1 cellular context compared by ENCODE assay signal in the genomic region with DNA sequence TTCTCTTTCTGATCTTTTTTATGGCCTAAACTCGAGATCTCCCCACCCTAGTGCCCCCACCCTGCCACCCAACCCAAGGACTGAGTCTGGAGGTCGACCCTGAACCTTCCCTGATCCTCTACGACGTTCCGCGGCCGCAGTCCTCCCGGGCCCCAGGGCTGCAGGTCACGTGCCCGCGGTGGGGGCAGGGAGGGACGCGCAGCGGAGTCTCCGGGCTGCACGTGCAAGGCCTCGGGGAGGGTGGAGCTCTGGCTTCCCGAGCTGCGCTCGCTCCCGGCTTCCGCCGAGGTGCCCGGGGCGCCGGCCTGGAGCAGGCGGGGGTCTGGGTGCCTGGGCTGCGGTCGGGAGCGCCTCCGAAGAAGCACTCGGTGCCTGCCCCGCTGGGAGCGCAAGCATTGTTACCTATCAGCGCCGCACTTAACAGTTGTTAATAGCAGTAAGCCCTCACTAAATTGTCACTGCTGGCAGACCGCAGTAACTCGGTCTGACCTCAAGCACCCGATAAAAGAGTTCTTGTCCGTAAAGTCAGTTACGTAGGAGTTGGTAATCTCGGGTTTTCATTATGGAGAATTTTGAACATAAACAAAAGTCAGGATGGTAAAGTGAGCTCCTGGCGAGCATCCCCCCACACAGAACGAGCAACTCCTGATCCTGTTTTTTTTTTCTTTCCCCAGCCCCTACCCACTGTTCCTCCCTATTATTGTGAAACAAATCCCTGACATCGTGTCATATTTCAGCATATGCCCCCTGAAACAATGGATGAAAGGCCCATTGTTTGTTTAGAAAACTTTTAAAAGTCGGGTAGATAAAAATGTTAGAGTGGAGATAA.
TF ChIP-seq lines count a peak whose summit lies in the region.

No MANE protein-coding gene starts in this region.

TF ChIP-seq in H1, 55 proteins besides CTCF, POLR2A, EP300 and RAD21 (continued from another document):
- TF ChIP-seq, protein P1, sequence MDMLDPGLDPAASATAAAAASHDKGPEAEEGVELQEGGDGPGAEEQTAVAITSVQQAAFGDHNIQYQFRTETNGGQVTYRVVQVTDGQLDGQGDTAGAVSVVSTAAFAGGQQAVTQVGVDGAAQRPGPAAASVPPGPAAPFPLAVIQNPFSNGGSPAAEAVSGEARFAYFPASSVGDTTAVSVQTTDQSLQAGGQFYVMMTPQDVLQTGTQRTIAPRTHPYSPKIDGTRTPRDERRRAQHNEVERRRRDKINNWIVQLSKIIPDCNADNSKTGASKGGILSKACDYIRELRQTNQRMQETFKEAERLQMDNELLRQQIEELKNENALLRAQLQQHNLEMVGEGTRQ (IDR thresholded peaks at IDR 0.05; ENCODE audit: low read length): peak; percentile 95
- TF ChIP-seq ZNF274 (IDR thresholded peaks at IDR 0.05; ENCODE audit: borderline replicate concordance, extremely low read depth, low read length) (no peak), JUN (IDR thresholded peaks at IDR 0.05; ENCODE audit: low read depth, low read length) (no peak), RFX5 (IDR thresholded peaks at IDR 0.05; ENCODE audit: borderline replicate concordance, low read depth, low read length) (no peak), RBBP5 (IDR thresholded peaks at IDR 0.05; ENCODE audit: borderline replicate concordance, low read depth, low read length) (peak; percentile 79; the same call in 1 of the 2 replicates), MAFK (IDR thresholded peaks at IDR 0.05; ENCODE audit: low read depth, low read length) (no peak), SRF (IDR thresholded peaks at IDR 0.05; ENCODE audit: low read depth, low read length) (no peak), RXRA (IDR thresholded peaks at IDR 0.05; ENCODE audit: insufficient read depth, low read depth, low read length) (0 out of 2 replicates have a peak, but pooled peaks have one; percentile 7), SIX5 (IDR thresholded peaks at IDR 0.05; ENCODE audit: low read depth, low read length) (no peak), CEBPB (IDR thresholded peaks at IDR 0.05; ENCODE audit: low read depth, low read length) (peak; percentile 58; the same call in 1 of the 2 replicates), TBP (IDR thresholded peaks at IDR 0.05; ENCODE audit: low read depth, low read length) (peak; percentile 79; the same call in 1 of the 2 replicates), SAP30 (IDR thresholded peaks at IDR 0.05; ENCODE audit: insufficient read depth, insufficient replicate concordance, low read length) (no peak), CREB1 (IDR thresholded peaks at IDR 0.05) (0 out of 2 replicates have a peak, but pooled peaks have one; percentile 23), JUND (IDR thresholded peaks at IDR 0.05; ENCODE audit: low read length) (no peak), TAF7 (optimal IDR thresholded peaks at IDR 0.05; ENCODE audit: borderline replicate concordance, low read depth, low read length) (peak; percentile 62), CTBP2 (IDR thresholded peaks at IDR 0.05; ENCODE audit: borderline replicate concordance, insufficient read depth, insufficient read length, low read length) (no peak), EZH2 (IDR thresholded peaks at IDR 0.05; ENCODE audit: low read depth, low read length, severe bottlenecking) (no peak), ASH2L (IDR thresholded peaks at IDR 0.05; ENCODE audit: low read length) (peak; percentile 48), GTF2F1 (IDR thresholded peaks at IDR 0.05; ENCODE audit: borderline replicate concordance, low read depth, low read length) (peak; percentile 78; the same call in 1 of the 2 replicates), RNF2 (IDR thresholded peaks at IDR 0.05; ENCODE audit: borderline replicate concordance, low read depth, low read length, missing control alignments, poor library complexity, severe bottlenecking) (no peak), CHD1 (IDR thresholded peaks at IDR 0.05; ENCODE audit: low read depth, low read length) (no peak), SP1 (IDR thresholded peaks at IDR 0.05; ENCODE audit: low read depth, low read length) (0 out of 2 replicates have a peak, but pooled peaks have one; percentile 42), PHF8 (conservative IDR thresholded peaks at IDR 0.05; ENCODE audit: low read depth, low read length) (no peak; the same call in none of the 2 replicates), SUZ12 (IDR thresholded peaks at IDR 0.05; ENCODE audit: low read length) (no peak), KDM1A (IDR thresholded peaks at IDR 0.05; ENCODE audit: borderline replicate concordance, low read length) (no peak), KDM4A (IDR thresholded peaks at IDR 0.05; ENCODE audit: low read depth, low read length, severe bottlenecking) (peak; percentile 12)
- TF ChIP-seq, protein P2, sequence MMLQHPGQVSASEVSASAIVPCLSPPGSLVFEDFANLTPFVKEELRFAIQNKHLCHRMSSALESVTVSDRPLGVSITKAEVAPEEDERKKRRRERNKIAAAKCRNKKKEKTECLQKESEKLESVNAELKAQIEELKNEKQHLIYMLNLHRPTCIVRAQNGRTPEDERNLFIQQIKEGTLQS (IDR thresholded peaks at IDR 0.05; ENCODE audit: insufficient read depth, low read depth, low read length): peak; percentile 71
- TF ChIP-seq, protein P3, sequence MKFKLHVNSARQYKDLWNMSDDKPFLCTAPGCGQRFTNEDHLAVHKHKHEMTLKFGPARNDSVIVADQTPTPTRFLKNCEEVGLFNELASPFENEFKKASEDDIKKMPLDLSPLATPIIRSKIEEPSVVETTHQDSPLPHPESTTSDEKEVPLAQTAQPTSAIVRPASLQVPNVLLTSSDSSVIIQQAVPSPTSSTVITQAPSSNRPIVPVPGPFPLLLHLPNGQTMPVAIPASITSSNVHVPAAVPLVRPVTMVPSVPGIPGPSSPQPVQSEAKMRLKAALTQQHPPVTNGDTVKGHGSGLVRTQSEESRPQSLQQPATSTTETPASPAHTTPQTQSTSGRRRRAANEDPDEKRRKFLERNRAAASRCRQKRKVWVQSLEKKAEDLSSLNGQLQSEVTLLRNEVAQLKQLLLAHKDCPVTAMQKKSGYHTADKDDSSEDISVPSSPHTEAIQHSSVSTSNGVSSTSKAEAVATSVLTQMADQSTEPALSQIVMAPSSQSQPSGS (IDR thresholded peaks at IDR 0.05; ENCODE audit: low read length): 0 out of 2 replicates have a peak, but pooled peaks have one; percentile 2
- TF ChIP-seq, protein P4, sequence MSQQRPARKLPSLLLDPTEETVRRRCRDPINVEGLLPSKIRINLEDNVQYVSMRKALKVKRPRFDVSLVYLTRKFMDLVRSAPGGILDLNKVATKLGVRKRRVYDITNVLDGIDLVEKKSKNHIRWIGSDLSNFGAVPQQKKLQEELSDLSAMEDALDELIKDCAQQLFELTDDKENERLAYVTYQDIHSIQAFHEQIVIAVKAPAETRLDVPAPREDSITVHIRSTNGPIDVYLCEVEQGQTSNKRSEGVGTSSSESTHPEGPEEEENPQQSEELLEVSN (IDR thresholded peaks at IDR 0.05): peak; percentile 90
TF ChIP-seq in H1: peak in this region for 22.
